ENCODE assay signal across 10 cellular contexts in genomic region chr14:58752782-58753181, GRCh38.
DNase-seq lines count a peak whose midpoint lies in the region; ATAC-seq and TF ChIP-seq lines count a peak whose summit lies in the region.
"Had no signal": no experiment of that assay in that cellular context is flagged by ENCODE, and none has a peak within 500 bp of the region (broad histone marks: within the 10 kb centered on the region; RNA-seq: fewer than 3 reads in every experiment).

No MANE protein-coding gene starts in this region.

- no peaks in the 10 kb centered on the region for H3K36me3 ChIP-seq in SJCRH30
- no peaks in the 10 kb centered on the region for H3K36me3 ChIP-seq in ovary

- DNase-seq in COR-L47 (lab: John Stamatoyannopoulos, UW) (peak; percentile 24), SJCRH30 (peak; percentile 60 to 72), glomerular visceral epithelial cell (ENCODE audit: extremely low spot score) (peak; percentile 70), ovary (peak; percentile 54 to 79 (median 67)), NCI-H526 treated with DMSO at 0.1 percent for 48 hours (lab: John Stamatoyannopoulos, UW) (no peak), NCI-H524 treated with DMSO at 0.1 percent for 48 hours (lab: John Stamatoyannopoulos, UW) (no peak)
- no peak for DNase-seq in activated naive CD4-positive, alpha-beta T cell treated with anti-CD3 and anti-CD28 coated beads, Interleukin-2, amount 10 ng/mL, durations not matched to agents 7 days and 5 days
- DNase-seq: CD4-positive, alpha-beta memory T cell; NCI-H2081 treated with DMSO at 0.1 percent for 48 hours had no signal

- no peaks in the 10 kb centered on the region for H3K9me3 ChIP-seq in SJCRH30 (replicated peaks)
- no peaks in the 10 kb centered on the region for H3K9me3 ChIP-seq in ovary

- no peak overlapping the region for H3K4me3 Mint-ChIP-seq in activated naive CD4-positive, alpha-beta T cell treated with anti-CD3 and anti-CD28 coated beads, Interleukin-2, amount 10 ng/mL, durations not matched to agents 7 days and 5 days
- H3K4me3 Mint-ChIP-seq: CD4-positive, alpha-beta memory T cell had no signal

- no peak for TF ChIP-seq CTCF in ovary (IDR thresholded peaks at IDR 0.05)

- no peak for ATAC-seq in SK-N-SH treated with all-trans-retinoic acid at 6 μM for 48 hours

- H3K27ac ChIP-seq in SJCRH30 (no peak overlapping the region), ovary (no peak overlapping the region)

- no peaks in the 10 kb centered on the region for H3K9me3 Mint-ChIP-seq in activated naive CD4-positive, alpha-beta T cell treated with anti-CD3 and anti-CD28 coated beads, Interleukin-2, amount 10 ng/mL, durations not matched to agents 7 days and 5 days
- H3K9me3 Mint-ChIP-seq: CD4-positive, alpha-beta memory T cell had no signal

- H3K36me3 Mint-ChIP-seq in activated naive CD4-positive, alpha-beta T cell treated with anti-CD3 and anti-CD28 coated beads, Interleukin-2, amount 10 ng/mL, durations not matched to agents 7 days and 5 days = no peaks in the 10 kb centered on the region
- H3K36me3 Mint-ChIP-seq: CD4-positive, alpha-beta memory T cell had no signal

- CTCF ChIA-PET in activated naive CD4-positive, alpha-beta T cell treated with anti-CD3 and anti-CD28 coated beads, Interleukin-2, amount 10 ng/mL, durations not matched to agents 7 days and 5 days (lab: Charles Lee) = no interaction called here

- H3K27me3 ChIP-seq in SJCRH30 (no peaks in the 10 kb centered on the region), ovary (no peaks in the 10 kb centered on the region)

- H3K4me1 Mint-ChIP-seq in activated naive CD4-positive, alpha-beta T cell treated with anti-CD3 and anti-CD28 coated beads, Interleukin-2, amount 10 ng/mL, durations not matched to agents 7 days and 5 days = peaks cover 11% of the 10 kb centered on the region

- H3K4me3 ChIP-seq in SJCRH30 = no peak overlapping the region
- no peak overlapping the region for H3K4me3 ChIP-seq in ovary

- no peak for TF ChIP-seq POLR2A in ovary (IDR thresholded peaks at IDR 0.05)

- intact Hi-C loops in ovary (cut with DNase I) = no loop called here

- 53 to 67% (median 53%) methylated on average over 9 of the region's 9 CpGs for WGBS in ovary, 3 donors

- H3K27me3 Mint-ChIP-seq in activated naive CD4-positive, alpha-beta T cell treated with anti-CD3 and anti-CD28 coated beads, Interleukin-2, amount 10 ng/mL, durations not matched to agents 7 days and 5 days = peaks cover 3% of the 10 kb centered on the region

- H3K4me1 ChIP-seq in SJCRH30 (peaks cover 31% of the 10 kb centered on the region), ovary (ENCODE audit: insufficient read depth) (peaks cover 16% of the 10 kb centered on the region)

- no peak overlapping the region for H3K27ac Mint-ChIP-seq in activated naive CD4-positive, alpha-beta T cell treated with anti-CD3 and anti-CD28 coated beads, Interleukin-2, amount 10 ng/mL, durations not matched to agents 7 days and 5 days
- H3K27ac Mint-ChIP-seq: CD4-positive, alpha-beta memory T cell had no signal

- no peak for TF ChIP-seq EP300 in ovary (IDR thresholded peaks at IDR 0.05)

TF ChIP-seq in SK-N-SH treated with all-trans-retinoic acid at 6 μM for 48 hours, 23 proteins besides CTCF, POLR2A, EP300 and RAD21:
- TF ChIP-seq ZFP3 (CRISPR knock-in tag; IDR thresholded peaks at IDR 0.05) = no peak
- TF ChIP-seq PATZ1 (CRISPR knock-in tag; IDR thresholded peaks at IDR 0.05; ENCODE audit: borderline replicate concordance) = no peak
- no peak for TF ChIP-seq ZNF70 (CRISPR knock-in tag; IDR thresholded peaks at IDR 0.05)
- TF ChIP-seq ZNF565 (CRISPR knock-in tag; conservative IDR thresholded peaks at IDR 0.05; ENCODE audit: low read depth) = no peak
- no peak for TF ChIP-seq CSRNP3 (CRISPR knock-in tag; IDR thresholded peaks at IDR 0.05)
- no peak for TF ChIP-seq TSHZ2 (CRISPR knock-in tag; IDR thresholded peaks at IDR 0.05)

Comparison
In these comparisons a context has a peak if more than half of its experiments do, and no peak if none do; other contexts are left out.
1. DNase-seq: peak in COR-L47 (single experiment), SJCRH30 (2 of 2), glomerular visceral epithelial cell (single experiment) and ovary (5 of 5); none in activated naive CD4-positive, alpha-beta T cell treated with anti-CD3 and anti-CD28 coated beads, Interleukin-2, amount 10 ng/mL, durations not matched to agents 7 days and 5 days (single experiment), NCI-H526 treated with DMSO at 0.1 percent for 48 hours (single experiment) and NCI-H524 treated with DMSO at 0.1 percent for 48 hours (single experiment).